12 cellular contexts compared by ENCODE assay signal in genomic region chrX:132266583-132267355, GRCh38. TPM values are rescaled to one million over a fixed set of nuclear protein-coding genes. Genes with fewer than 3 reads are reported as not detected.
DNase-seq lines count a peak whose midpoint lies in the region; ATAC-seq, FAIRE-seq and TF ChIP-seq lines count a peak whose summit lies in the region.
"Had no signal": no experiment of that assay in that cellular context is flagged by ENCODE, and none has a peak within 500 bp of the region (broad histone marks: within the 10 kb centered on the region; RNA-seq: fewer than 3 reads in every experiment).

No MANE protein-coding gene starts in this region.

- H3K27me3 Mint-ChIP-seq in activated CD8-positive, alpha-beta memory T cell treated with anti-CD3 and anti-CD28 coated beads, Interleukin-2, amount 10 ng/mL, durations not matched to agents 7 days and 5 days: no peaks in the 10 kb centered on the region

- no peak for DNase-seq in activated CD8-positive, alpha-beta memory T cell treated with anti-CD3 and anti-CD28 coated beads, Interleukin-2, amount 10 ng/mL, durations not matched to agents 7 days and 5 days
- DNase-seq in activated CD8-positive, alpha-beta memory T cell treated with anti-CD3 and anti-CD28 coated beads, Interleukin-2, amount 50 U/mL, for 48 hours: no peak
- no peak for DNase-seq in GM12878 (ENCODE audit: low read depth, low spot score)
- no peak for DNase-seq in smooth muscle cell (lab: John Stamatoyannopoulos, UW; ENCODE audit: unreplicated experiment)
- DNase-seq in RCC 7860 (ENCODE audit: low spot score): no peak
- DNase-seq in HEK293T (ENCODE audit: extremely low spot score): no peak
- DNase-seq: DMS79; endodermal cell; stimulated activated naive CD4-positive, alpha-beta T cell had no signal

- H3K36me3 Mint-ChIP-seq in activated CD8-positive, alpha-beta memory T cell treated with anti-CD3 and anti-CD28 coated beads, Interleukin-2, amount 10 ng/mL, durations not matched to agents 7 days and 5 days: no peaks in the 10 kb centered on the region

- peak; percentile 20 for ATAC-seq in activated CD8-positive, alpha-beta memory T cell treated with anti-CD3 and anti-CD28 coated beads, Interleukin-2, amount 10 ng/mL, durations not matched to agents 7 days and 5 days
- ATAC-seq in HG02798 (IDR thresholded peaks at IDR 0.05; ENCODE audit: poor library complexity, unreplicated experiment) (peak; percentile 42), GM12878 (peak; percentile 41), GM18873 (IDR thresholded peaks at IDR 0.05; ENCODE audit: low FRiP score, unreplicated experiment) (no peak)

- H3K36me3 ChIP-seq in GM12878 (ENCODE audit: control insufficient read depth in 2 of 2, insufficient read depth in 2 of 2, low read length in 1 of 2): no peaks in the 10 kb centered on the region
- H3K36me3 ChIP-seq in smooth muscle cell (ENCODE audit: low read depth): no peaks in the 10 kb centered on the region
- H3K36me3 ChIP-seq: adrenal gland had no signal

- H3K4me3 ChIP-seq in GM12878 (no peak overlapping the region), smooth muscle cell (no peak overlapping the region)
- H3K4me3 ChIP-seq: adrenal gland had no signal

- H3K27ac Mint-ChIP-seq in activated CD8-positive, alpha-beta memory T cell treated with anti-CD3 and anti-CD28 coated beads, Interleukin-2, amount 10 ng/mL, durations not matched to agents 7 days and 5 days: no peak overlapping the region
- H3K27ac Mint-ChIP-seq: endodermal cell had no signal

- H3K79me2 ChIP-seq in GM12878 (ENCODE audit: control insufficient read depth, insufficient read depth, low read length): no peaks in the 10 kb centered on the region
- H3K79me2 ChIP-seq in smooth muscle cell (ENCODE audit: low read depth): no peaks in the 10 kb centered on the region

- CTCF ChIA-PET in activated CD8-positive, alpha-beta memory T cell treated with anti-CD3 and anti-CD28 coated beads, Interleukin-2, amount 10 ng/mL, durations not matched to agents 7 days and 5 days (lab: Charles Lee): no interaction called here
- CTCF ChIA-PET in GM12878 (lab: Yijun Ruan, JAX): interaction anchor here (1.2 kb wide), 1 partner anchor 347 kb away, joined by 3 read pairs; no protein-coding TSS in a partner anchor
- CTCF ChIA-PET in HEK293T (lab: Yijun Ruan, JAX): no interaction called here

- no peak for FAIRE-seq in GM12878 (lab: Jason Lieb, UNC)
- no peak for FAIRE-seq in RCC 7860 (lab: Jason Lieb, UNC)

- SMC1A ChIA-PET in GM12878 (lab: Charles Lee; ENCODE audit: uncharacterized antibody, unreplicated experiment): no interaction called here

- intact Hi-C loops in GM12878 (cut with micrococcal nuclease; ENCODE audit: unreplicated experiment): no loop called here

- no peaks in the 10 kb centered on the region for H3K9me3 ChIP-seq in GM12878 (replicated peaks; ENCODE audit: control insufficient read depth, insufficient read depth, low read length)
- peaks cover 4% of the 10 kb centered on the region for H3K9me3 ChIP-seq in smooth muscle cell (replicated peaks; ENCODE audit: low read depth)
- H3K9me3 ChIP-seq: adrenal gland had no signal

- BruUV-seq in GM12878 (replicated peaks; lab: Mats Ljungman, UMichigan): no TSS peak

- WGBS in GM12878 (ENCODE audit: insufficient coverage, insufficient replicate concordance, low lambda C conversion rate, missing lambda C conversion rate): 0% methylated on average over 1 of the region's 1 CpG
- WGBS in smooth muscle cell (ENCODE audit: low lambda C conversion rate): 17% methylated on average over 1 of the region's 1 CpG

- no peak for TF ChIP-seq CTCF in GM12878 (IDR thresholded peaks at IDR 0.05 in 2 of 3, conservative IDR thresholded peaks at IDR 0.05 in 1 of 3; ENCODE audit: control insufficient read depth in 2 of 3, extremely low read depth in 1 of 3, insufficient read depth in 1 of 3, low read depth in 3 of 3, low read length in 3 of 3)
- TF ChIP-seq CTCF in smooth muscle cell (IDR thresholded peaks at IDR 0.05; ENCODE audit: borderline replicate concordance, insufficient read depth, poor library complexity, severe bottlenecking): no peak

- no peak overlapping the region for H3K4me3 Mint-ChIP-seq in activated CD8-positive, alpha-beta memory T cell treated with anti-CD3 and anti-CD28 coated beads, Interleukin-2, amount 10 ng/mL, durations not matched to agents 7 days and 5 days
- H3K4me3 Mint-ChIP-seq: endodermal cell had no signal

- no peaks in the 10 kb centered on the region for H3F3A ChIP-seq in smooth muscle cell (ENCODE audit: low read depth)

- H4K20me1 ChIP-seq in GM12878 (ENCODE audit: control insufficient read depth, insufficient read depth) (no peaks in the 10 kb centered on the region), smooth muscle cell (ENCODE audit: low read depth) (no peaks in the 10 kb centered on the region)

- H3K9me3 Mint-ChIP-seq in activated CD8-positive, alpha-beta memory T cell treated with anti-CD3 and anti-CD28 coated beads, Interleukin-2, amount 10 ng/mL, durations not matched to agents 7 days and 5 days (ENCODE audit: low read depth): no peaks in the 10 kb centered on the region
- H3K9me3 Mint-ChIP-seq: endodermal cell had no signal

- peaks cover 20% of the 10 kb centered on the region for H3K4me1 Mint-ChIP-seq in activated CD8-positive, alpha-beta memory T cell treated with anti-CD3 and anti-CD28 coated beads, Interleukin-2, amount 10 ng/mL, durations not matched to agents 7 days and 5 days
- H3K4me1 Mint-ChIP-seq: endodermal cell had no signal

- H3K27me3 ChIP-seq in GM12878 (replicated peaks in 1 of 2; ENCODE audit: control insufficient read depth in 2 of 2, insufficient read depth in 2 of 2, low read length in 1 of 2) (no peaks in the 10 kb centered on the region), smooth muscle cell (ENCODE audit: low read depth) (no peaks in the 10 kb centered on the region)

- H3K4me2 ChIP-seq in GM12878 (ENCODE audit: control insufficient read depth, insufficient read depth): no peak overlapping the region
- peak overlapping the region; percentile 57 for H3K4me2 ChIP-seq in smooth muscle cell

- RAD21 ChIA-PET in GM12878 (lab: Charles Lee; ENCODE audit: unreplicated experiment): no interaction called here

- TF ChIP-seq EP300 in GM12878 (IDR thresholded peaks at IDR 0.05; ENCODE audit: borderline replicate concordance in 1 of 2, control insufficient read depth in 1 of 2, low read depth in 2 of 2, low read length in 2 of 2): no peak

- POLR2A ChIA-PET in GM12878 (lab: Charles Lee) (no interaction called here), HEK293T (lab: Yijun Ruan, JAX) (no interaction called here)

- H3K9ac ChIP-seq in GM12878 (ENCODE audit: control insufficient read depth, insufficient read depth, low read length): no peak overlapping the region
- H3K9ac ChIP-seq in smooth muscle cell (ENCODE audit: low read depth): no peak overlapping the region

- no peak for TF ChIP-seq RAD21 in GM12878 (IDR thresholded peaks at IDR 0.05; ENCODE audit: insufficient read depth, low read depth, low read length)

- H3K4me1 ChIP-seq in GM12878 (ENCODE audit: control insufficient read depth, insufficient read depth, low read length): no peaks in the 10 kb centered on the region; the same call in 1 of the 2 replicates
- H3K4me1 ChIP-seq in smooth muscle cell (ENCODE audit: low read depth): no peaks in the 10 kb centered on the region
- H3K4me1 ChIP-seq: adrenal gland had no signal

- no peak for TF ChIP-seq POLR2A in GM12878 (IDR thresholded peaks at IDR 0.05; ENCODE audit: low read depth, low read length)

- H3K27ac ChIP-seq in GM12878 (ENCODE audit: control insufficient read depth, insufficient read depth) (no peak overlapping the region), smooth muscle cell (ENCODE audit: low read depth) (peak overlapping the region; percentile 28)
- H3K27ac ChIP-seq: adrenal gland had no signal

- in situ Hi-C loops in GM12878 (cut with MboI): no loop called here

- no peak overlapping the region for H2AFZ ChIP-seq in GM12878 (ENCODE audit: control insufficient read depth, low read depth, low read length)
- no peak overlapping the region for H2AFZ ChIP-seq in smooth muscle cell (ENCODE audit: low read depth)

TF ChIP-seq in GM12878, 131 proteins besides CTCF, POLR2A, EP300 and RAD21 (continues in another document):
- TF ChIP-seq ZNF24 (IDR thresholded peaks at IDR 0.05) (no peak), DPF2 (IDR thresholded peaks at IDR 0.05) (no peak), NFIC (IDR thresholded peaks at IDR 0.05; ENCODE audit: low read depth, low read length) (peak; percentile 47; the same call in 1 of the 2 replicates), ATF7 (IDR thresholded peaks at IDR 0.05; ENCODE audit: low read depth) (0 out of 2 replicates have a peak, but pooled peaks have one; percentile 27)

TF ChIP-seq in HEK293T, 16 proteins besides CTCF, POLR2A, EP300 and RAD21 (continues in another document):
- no peak for TF ChIP-seq LEF1 (IDR thresholded peaks at IDR 0.05; ENCODE audit: borderline replicate concordance)
- no peak for TF ChIP-seq FOXM1 (IDR thresholded peaks at IDR 0.05; ENCODE audit: borderline replicate concordance)
- no peak for TF ChIP-seq TARDBP (IDR thresholded peaks at IDR 0.05)
- no peak for TF ChIP-seq FOXA1 (IDR thresholded peaks at IDR 0.05)
- no peak for TF ChIP-seq FOXK2 (IDR thresholded peaks at IDR 0.05)
- no peak for TF ChIP-seq ELF4 (IDR thresholded peaks at IDR 0.05)
- TF ChIP-seq NFRKB (IDR thresholded peaks at IDR 0.05): no peak
- TF ChIP-seq ZNF384 (IDR thresholded peaks at IDR 0.05): no peak
- no peak for TF ChIP-seq SP1 (IDR thresholded peaks at IDR 0.05)

RNA-seq across cellular contexts. Expression of gene RAP2C, which starts 47.5 kb away (rescaled TPM):
- 10 to 100 TPM; 32.5 to 39.7 TPM for total RNA-seq in activated CD8-positive, alpha-beta memory T cell treated with anti-CD3 and anti-CD28 coated beads, Interleukin-2, amount 10 ng/mL, durations not matched to agents 7 days and 5 days
- 14.4 and 16.0 TPM in 2 replicates for total RNA-seq in GM12878 (2013; cell fraction: nucleolus; rRNA removed)
- 17.1 and 20.6 TPM in 2 replicates for total RNA-seq in GM12878 (2014; rRNA removed)
- total RNA-seq in GM12878 (2014; rRNA removed; fragmentation: Illumina TruSeq; extraction: Trizol): 31.3 and 32.0 TPM in 2 replicates
- 32.1 and 35.9 TPM in 2 replicates for total RNA-seq in GM12878 (2021)
- polyA plus RNA-seq in GM12878 (2011; ENCODE audit: low read depth): 12.8 TPM
- 23.9 and 39.5 TPM in 2 replicates for polyA plus RNA-seq in GM12878 (2011; rRNA removed)
- 11.8 and 12.4 TPM in 2 replicates for polyA plus RNA-seq in GM12878 (2011; cell fraction: cytosol; rRNA removed)
- 16.8 and 17.9 TPM in 2 replicates for polyA plus RNA-seq in GM12878 (2011; cell fraction: nucleus; rRNA removed)
- polyA plus RNA-seq in GM12878 (2012): 22.3 and 23.4 TPM in 2 replicates
- polyA plus RNA-seq in GM12878 (2014; fragmentation: Illumina TruSeq; extraction: Trizol): 27.0 and 38.0 TPM in 2 replicates
- polyA plus RNA-seq in GM12878 (2014; fragmentation: Nextera tagmentation; extraction: Ambion mirVana): 10 to 100 TPM; 20.3 to 27.4 TPM
- polyA plus RNA-seq in GM12878 (2014; rRNA removed): 16.0 and 20.0 TPM in 2 replicates
- 10 to 100 TPM; 23.1 to 29.6 TPM for polyA plus RNA-seq in GM12878 (2016; fragmentation: Nextera tagmentation; extraction: Ambion mirVana)
- 18.5 and 28.7 TPM in 2 replicates for polyA minus RNA-seq in GM12878 (2011; rRNA and poly(A)+ RNA removed)
- polyA minus RNA-seq in GM12878 (2011; cell fraction: cytosol; rRNA and poly(A)+ RNA removed): 13.2 and 16.6 TPM in 2 replicates
- polyA minus RNA-seq in GM12878 (2011; cell fraction: nucleus; rRNA and poly(A)+ RNA removed): 6.3 and 7.9 TPM in 2 replicates
- 59.1 and 59.2 TPM in 2 replicates for total RNA-seq in smooth muscle cell
- 17.4 and 21.3 TPM in 2 replicates for polyA plus RNA-seq in smooth muscle cell
